Comparison of ENCODE assay signal across 1 cellular context in genomic region chr19:40614595-40615411, GRCh38.
TF ChIP-seq lines count a peak whose summit lies in the region.

No MANE protein-coding gene starts in this region.

TF ChIP-seq in SK-N-SH treated with all-trans-retinoic acid at 6 μM for 48 hours, 23 proteins besides CTCF, POLR2A, EP300 and RAD21 (continued from another document):
- TF ChIP-seq TSHZ2 (CRISPR knock-in tag; IDR thresholded peaks at IDR 0.05) (no peak), PPARA (CRISPR knock-in tag; IDR thresholded peaks at IDR 0.05; ENCODE audit: borderline replicate concordance) (no peak), ZC3H10 (CRISPR knock-in tag; IDR thresholded peaks at IDR 0.05) (no peak), ZFP3 (CRISPR knock-in tag; IDR thresholded peaks at IDR 0.05) (no peak)
TF ChIP-seq in SK-N-SH treated with all-trans-retinoic acid at 6 μM for 48 hours: peak in this region for 0.
